Comparison of ENCODE assay signal across 21 cellular contexts in the genomic region with DNA sequence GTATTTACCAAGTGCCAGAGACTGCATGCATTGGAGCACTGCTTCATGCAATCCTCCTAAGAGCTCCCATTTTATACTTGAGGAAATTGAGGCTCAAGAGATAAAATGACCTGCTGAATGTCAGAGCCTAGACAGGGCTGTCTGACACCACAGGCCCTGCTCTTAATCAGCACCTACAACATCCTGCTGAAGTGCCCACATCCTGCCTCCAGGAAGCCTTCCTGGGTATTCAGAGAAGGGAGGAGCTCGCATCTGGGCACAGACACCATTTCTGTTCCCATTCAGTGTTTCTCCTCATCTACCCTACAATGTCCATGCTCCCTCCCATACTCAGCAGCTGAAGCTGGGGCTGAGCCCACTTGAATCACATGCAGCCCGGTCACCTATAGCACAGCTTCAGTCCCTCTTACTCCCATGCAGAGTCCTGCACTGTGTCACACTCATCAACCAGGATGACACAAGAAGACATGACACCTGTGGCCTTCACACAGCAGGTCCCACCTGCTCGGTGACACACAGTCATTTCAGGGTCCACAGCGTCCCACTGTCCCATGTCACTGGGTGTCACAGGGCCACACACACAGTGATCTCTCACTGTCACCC. TPM values are rescaled to one million over a fixed set of nuclear protein-coding genes. Genes with fewer than 3 reads are reported as not detected.
DNase-seq lines count a peak whose midpoint lies in the region; ATAC-seq and TF ChIP-seq lines count a peak whose summit lies in the region.
"Had no signal": no experiment of that assay in that cellular context is flagged by ENCODE, and none has a peak within 500 bp of the region (broad histone marks: within the 10 kb centered on the region; RNA-seq: fewer than 3 reads in every experiment).

No MANE protein-coding gene starts in this region.

- H3K4me1 Mint-ChIP-seq in activated CD8-positive, alpha-beta T cell treated with anti-CD3 and anti-CD28 coated beads for 36 hours (ENCODE audit: low read depth): peaks cover 20% of the 10 kb centered on the region
- H3K4me1 Mint-ChIP-seq in stimulated activated memory B cell treated with anti-CD40 and anti-IgM and Interleukin-4, amounts not matched to agents 10 μg/mL and 1 μg/mL and 100 μg/mL, for 72 hours: peaks cover 24% of the 10 kb centered on the region
- peaks cover 15% of the 10 kb centered on the region for H3K4me1 Mint-ChIP-seq in GM23338

- no peaks in the 10 kb centered on the region for H3K9me3 Mint-ChIP-seq in activated naive CD4-positive, alpha-beta T cell treated with anti-CD3 and anti-CD28 coated beads, Interleukin-2, amount 50 U/mL, for 72 hours
- no peaks in the 10 kb centered on the region for H3K9me3 Mint-ChIP-seq in activated CD8-positive, alpha-beta T cell treated with anti-CD3 and anti-CD28 coated beads for 36 hours
- H3K9me3 Mint-ChIP-seq in stimulated activated memory B cell treated with anti-CD40 and anti-IgM and Interleukin-4, amounts not matched to agents 10 μg/mL and 1 μg/mL and 100 μg/mL, for 72 hours: no peaks in the 10 kb centered on the region
- H3K9me3 Mint-ChIP-seq in GM23338: no peaks in the 10 kb centered on the region
- H3K9me3 Mint-ChIP-seq: activated T-cell treated with anti-CD3 and anti-CD28 coated beads, Interleukin-2, amount 50 U/mL, for 4 hours; H9 had no signal

- ATAC-seq in activated naive CD4-positive, alpha-beta T cell treated with anti-CD3 and anti-CD28 coated beads, Interleukin-2, amount 50 U/mL, for 72 hours: peak; percentile 42 to 75
- peak; percentile 78 for ATAC-seq in activated CD8-positive, alpha-beta T cell treated with anti-CD3 and anti-CD28 coated beads for 36 hours
- ATAC-seq in stimulated activated memory B cell treated with anti-CD40 and anti-IgM and Interleukin-4, amounts not matched to agents 10 μg/mL and 1 μg/mL and 100 μg/mL, for 72 hours: peak; percentile 31
- ATAC-seq in left lobe of liver: no peak
- no peak for ATAC-seq in GM23338
- ATAC-seq: gastroesophageal sphincter, K562, right lobe of liver had no signal

- CTCF ChIA-PET in activated CD8-positive, alpha-beta T cell treated with anti-CD3 and anti-CD28 coated beads for 36 hours (lab: Charles Lee): interaction anchor here (1.3 to 2.2 kb wide), 6 partner anchors 9 to 64 kb away, joined by 3 to 6 read pairs (median 4); no protein-coding TSS in a partner anchor

- intact Hi-C loops in activated CD8-positive, alpha-beta T cell treated with anti-CD3 and anti-CD28 coated beads for 36 hours (cut with micrococcal nuclease): no loop called here

- no peaks in the 10 kb centered on the region for H3K27me3 ChIP-seq in Karpas-422 (ENCODE audit: low read length)
- H3K27me3 ChIP-seq in GM23338 (ENCODE audit: insufficient read depth): no peaks in the 10 kb centered on the region
- H3K27me3 ChIP-seq: breast epithelium, gastroesophageal sphincter, right lobe of liver had no signal

- H2AFZ ChIP-seq in Karpas-422 (ENCODE audit: low read length) (no peak overlapping the region), GM23338 (no peak overlapping the region)

- H3K4me2 ChIP-seq in Karpas-422 (ENCODE audit: low read depth, low read length, poor library complexity, severe bottlenecking): peak overlapping the region; percentile 33
- H3K4me2 ChIP-seq in GM23338: no peak overlapping the region

- H3K27ac Mint-ChIP-seq in activated naive CD4-positive, alpha-beta T cell treated with anti-CD3 and anti-CD28 coated beads, Interleukin-2, amount 50 U/mL, for 72 hours: peak overlapping the region in 1 of 2 donors; percentile 6
- H3K27ac Mint-ChIP-seq in activated CD8-positive, alpha-beta T cell treated with anti-CD3 and anti-CD28 coated beads for 36 hours: no peak overlapping the region
- peak overlapping the region; percentile 7 for H3K27ac Mint-ChIP-seq in stimulated activated memory B cell treated with anti-CD40 and anti-IgM and Interleukin-4, amounts not matched to agents 10 μg/mL and 1 μg/mL and 100 μg/mL, for 72 hours
- no peak overlapping the region for H3K27ac Mint-ChIP-seq in GM23338

- no peaks in the 10 kb centered on the region for H3F3A ChIP-seq in GM23338 (replicated peaks; ENCODE audit: low read depth)

- H3K4me1 ChIP-seq in Karpas-422 (ENCODE audit: low read length) (peaks cover 26% of the 10 kb centered on the region), GM23338 (ENCODE audit: insufficient read depth) (no peaks in the 10 kb centered on the region)
- H3K4me1 ChIP-seq: breast epithelium had no signal

- no peak overlapping the region for H3K4me3 Mint-ChIP-seq in activated CD8-positive, alpha-beta T cell treated with anti-CD3 and anti-CD28 coated beads for 36 hours
- H3K4me3 Mint-ChIP-seq in stimulated activated memory B cell treated with anti-CD40 and anti-IgM and Interleukin-4, amounts not matched to agents 10 μg/mL and 1 μg/mL and 100 μg/mL, for 72 hours: no peak overlapping the region
- H3K4me3 Mint-ChIP-seq in GM23338: no peak overlapping the region
- H3K4me3 Mint-ChIP-seq: activated T-cell treated with anti-CD3 and anti-CD28 coated beads, Interleukin-2, amount 50 U/mL, for 4 hours; H9 had no signal

- no peaks in the 10 kb centered on the region for H3K9me3 ChIP-seq in Karpas-422 (ENCODE audit: low read length)
- H3K9me3 ChIP-seq: breast epithelium, gastroesophageal sphincter, right lobe of liver had no signal

- TF ChIP-seq CTCF in activated CD8-positive, alpha-beta T cell treated with anti-CD3 and anti-CD28 coated beads for 36 hours (IDR thresholded peaks at IDR 0.05): no peak
- no peak for TF ChIP-seq CTCF in GM23338 (conservative IDR thresholded peaks at IDR 0.05; ENCODE audit: low read depth in 2 of 2)

- H3K9me2 ChIP-seq in Karpas-422 (replicated peaks; ENCODE audit: insufficient read depth, low read length) (no peaks in the 10 kb centered on the region), GM23338 (ENCODE audit: insufficient read depth) (no peaks in the 10 kb centered on the region)

- H3K79me2 ChIP-seq in Karpas-422 (ENCODE audit: low read length) (no peaks in the 10 kb centered on the region), GM23338 (replicated peaks; ENCODE audit: insufficient read depth) (no peaks in the 10 kb centered on the region)

- no peak for DNase-seq in activated naive CD4-positive, alpha-beta T cell treated with anti-CD3 and anti-CD28 coated beads, Interleukin-2, amount 50 U/mL, for 72 hours (ENCODE audit: low spot score in 2 of 2)
- no peak for DNase-seq in activated naive CD4-positive, alpha-beta T cell (lab: John Stamatoyannopoulos, UW)
- DNase-seq in Karpas-422 (no peak), left lobe of liver (ENCODE audit: low spot score) (no peak), GM23338 (ENCODE audit: low spot score) (no peak)
- DNase-seq in activated CD8-positive, alpha-beta T cell treated with anti-CD3 and anti-CD28 coated beads for 36 hours: peak; percentile 27
- DNase-seq: activated CD4-positive, alpha-beta T cell treated with anti-CD3 and anti-CD28 coated beads, Interleukin-2, amount 50 U/mL, for 1 hour; activated T-cell treated with anti-CD3 and anti-CD28 coated beads, Interleukin-2, amount 50 U/mL, for 4 hours; H9; NCI-H1694; NCI-H748 treated with DMSO at 0.1 percent for 48 hours; posterior cingulate gyrus; right lobe of liver; stimulated activated CD8-positive, alpha-beta memory T cell treated with anti-CD3 and anti-CD28 coated beads, Interleukin-4, amount 100 ng/mL, for 48 hours; substantia nigra had no signal

- H4K20me1 ChIP-seq in Karpas-422 (ENCODE audit: insufficient read depth, low read depth, low read length) (peaks cover 12% of the 10 kb centered on the region; the same call in 1 of the 2 replicates), GM23338 (replicated peaks; ENCODE audit: insufficient read depth) (no peaks in the 10 kb centered on the region)

- no peaks in the 10 kb centered on the region for H3K36me3 Mint-ChIP-seq in activated naive CD4-positive, alpha-beta T cell treated with anti-CD3 and anti-CD28 coated beads, Interleukin-2, amount 50 U/mL, for 72 hours
- no peaks in the 10 kb centered on the region for H3K36me3 Mint-ChIP-seq in activated CD8-positive, alpha-beta T cell treated with anti-CD3 and anti-CD28 coated beads for 36 hours (ENCODE audit: low read depth)
- no peaks in the 10 kb centered on the region for H3K36me3 Mint-ChIP-seq in stimulated activated memory B cell treated with anti-CD40 and anti-IgM and Interleukin-4, amounts not matched to agents 10 μg/mL and 1 μg/mL and 100 μg/mL, for 72 hours
- H3K36me3 Mint-ChIP-seq in GM23338 (ENCODE audit: low read depth): no peaks in the 10 kb centered on the region

- H3K36me3 ChIP-seq in Karpas-422 (ENCODE audit: insufficient read depth, low read length): no peaks in the 10 kb centered on the region
- H3K36me3 ChIP-seq in GM23338 (ENCODE audit: insufficient read depth): no peaks in the 10 kb centered on the region
- H3K36me3 ChIP-seq: breast epithelium, gastroesophageal sphincter, right lobe of liver had no signal

- H3K4me3 ChIP-seq in Karpas-422 (ENCODE audit: low read length): no peak overlapping the region
- H3K4me3 ChIP-seq in GM23338: no peak overlapping the region
- H3K4me3 ChIP-seq: breast epithelium, coronary artery, gastroesophageal sphincter, K562, right lobe of liver had no signal

- no peaks in the 10 kb centered on the region for H3K27me3 Mint-ChIP-seq in activated CD8-positive, alpha-beta T cell treated with anti-CD3 and anti-CD28 coated beads for 36 hours
- H3K27me3 Mint-ChIP-seq in stimulated activated memory B cell treated with anti-CD40 and anti-IgM and Interleukin-4, amounts not matched to agents 10 μg/mL and 1 μg/mL and 100 μg/mL, for 72 hours: peaks cover 12% of the 10 kb centered on the region
- H3K27me3 Mint-ChIP-seq in GM23338 (ENCODE audit: insufficient read depth, low read depth, poor library complexity): peaks cover 7% of the 10 kb centered on the region

- H3K9ac ChIP-seq in Karpas-422 (ENCODE audit: low read length): no peak overlapping the region

- POLR2A ChIA-PET in activated CD8-positive, alpha-beta T cell treated with anti-CD3 and anti-CD28 coated beads for 36 hours (lab: Charles Lee): interaction anchor here (0.7 kb wide), 1 partner anchor 325 kb away, joined by 3 read pairs; no protein-coding TSS in a partner anchor

- H3K27ac ChIP-seq in Karpas-422 (ENCODE audit: low read length): no peak overlapping the region
- H3K27ac ChIP-seq in GM23338 (ENCODE audit: low read depth): no peak overlapping the region
- H3K27ac ChIP-seq: breast epithelium, C4-2B, coronary artery, gastroesophageal sphincter, right lobe of liver had no signal

RNA-seq across cellular contexts. Expression of gene PDE2A, which starts 53.1 kb away (rescaled TPM):
- total RNA-seq in activated naive CD4-positive, alpha-beta T cell treated with anti-CD3 and anti-CD28 coated beads, Interleukin-2, amount 50 U/mL, for 72 hours: under 1 TPM; 0.68 to 0.97 TPM
- 1.8 and 10.4 TPM in 2 replicates for total RNA-seq in Karpas-422 (2014; rRNA removed; shearing (Covaris generic); ENCODE audit: low replicate concordance)
- total RNA-seq in activated CD8-positive, alpha-beta T cell treated with anti-CD3 and anti-CD28 coated beads for 36 hours: under 1 TPM; 0.14 to 0.72 TPM
- total RNA-seq in left lobe of liver: 20.3 TPM
- 8.2 and 16.2 TPM in 2 replicates for total RNA-seq in GM23338 (2014; rRNA removed; shearing (Covaris generic))
- polyA plus RNA-seq in GM23338 (2016; fragmentation: Nextera tagmentation; extraction: Ambion mirVana): 4.1 and 4.3 TPM in 2 replicates

Comparison
In these comparisons a context has a peak if more than half of its experiments do, and no peak if none do; other contexts are left out.
1. ATAC-seq: peak in activated naive CD4-positive, alpha-beta T cell treated with anti-CD3 and anti-CD28 coated beads, Interleukin-2, amount 50 U/mL, for 72 hours (2 of 2), activated CD8-positive, alpha-beta T cell treated with anti-CD3 and anti-CD28 coated beads for 36 hours (single experiment) and stimulated activated memory B cell treated with anti-CD40 and anti-IgM and Interleukin-4, amounts not matched to agents 10 μg/mL and 1 μg/mL and 100 μg/mL, for 72 hours (single experiment); none in left lobe of liver (single experiment) and GM23338 (single experiment).